In the genomic region with DNA sequence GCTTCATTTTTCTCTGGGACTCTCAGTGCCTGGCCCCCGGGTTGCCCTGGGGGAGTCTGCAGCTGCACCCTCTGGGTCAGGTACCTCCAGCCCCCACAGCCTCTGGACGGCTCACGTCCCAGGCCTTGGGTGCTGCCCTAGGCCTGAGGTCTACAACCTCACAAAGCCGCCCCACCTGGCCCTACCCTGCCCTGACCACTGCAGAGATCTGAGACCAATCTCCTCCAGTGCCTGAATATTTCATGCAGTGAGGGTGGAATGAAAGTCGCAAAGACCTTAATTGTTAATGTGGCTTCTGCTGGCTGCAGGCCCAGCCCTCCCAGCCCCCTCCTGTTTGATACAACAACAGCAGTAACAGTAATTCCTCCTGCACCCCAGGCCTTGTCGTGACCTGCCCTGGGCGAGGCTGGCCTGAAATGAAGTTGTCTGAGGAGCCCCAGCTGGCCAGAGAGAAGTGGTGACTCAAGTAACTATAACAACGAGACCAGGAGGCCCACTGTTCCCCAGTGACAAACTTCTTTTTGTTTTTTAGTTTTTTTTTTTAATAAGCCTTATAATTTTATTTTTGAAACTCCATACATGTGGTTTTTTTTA, we compare ENCODE assay signal across 14 cellular contexts. TPM values are rescaled to one million over a fixed set of nuclear protein-coding genes. Genes with fewer than 3 reads are reported as not detected.
DNase-seq lines count a peak whose midpoint lies in the region; TF ChIP-seq lines count a peak whose summit lies in the region.
"Had no signal": no experiment of that assay in that cellular context is flagged by ENCODE, and none has a peak within 500 bp of the region (broad histone marks: within the 10 kb centered on the region; RNA-seq: fewer than 3 reads in every experiment).

No MANE protein-coding gene starts in this region.

- intact Hi-C loops in MCF 10A (cut with micrococcal nuclease) (no loop called here), breast epithelium (cut with DNase I; ENCODE audit: low total_unique reads) (no loop called here)

- H3K4me1 Mint-ChIP-seq in MCF 10A (ENCODE audit: insufficient read depth, unreplicated experiment): peaks cover 8% of the 10 kb centered on the region

- H3K27ac Mint-ChIP-seq in MCF 10A (ENCODE audit: low read depth, unreplicated experiment): peak overlapping the region; percentile 75
- H3K27ac Mint-ChIP-seq: T-helper 1 cell treated with Interleukin-12 subunit alpha and Interleukin-12 subunit beta and Interleukin-4 antibody, amounts not matched to agents 30 μg/mL and 1 μg/mL, for 36 hours had no signal

- TF ChIP-seq CTCF in MCF 10A (IDR thresholded peaks at IDR 0.05; ENCODE audit: unreplicated experiment) (no peak), breast epithelium (IDR thresholded peaks at IDR 0.05) (no peak), WERI-Rb-1 (IDR thresholded peaks at IDR 0.05; ENCODE audit: low read depth, low read length) (no peak)

- no peaks in the 10 kb centered on the region for H3K9me3 ChIP-seq in breast epithelium
- no peaks in the 10 kb centered on the region for H3K9me3 ChIP-seq in WERI-Rb-1 (ENCODE audit: severe bottlenecking)
- no peaks in the 10 kb centered on the region for H3K9me3 ChIP-seq in Karpas-422 (ENCODE audit: low read length)
- H3K9me3 ChIP-seq: ascending aorta, heart right ventricle, tibial nerve had no signal

- no TSS peak for BruUV-seq in MCF 10A (replicated peaks; lab: Mats Ljungman, UMichigan)

- H3K4me3 ChIP-seq in breast epithelium: no peak overlapping the region
- H3K4me3 ChIP-seq in WERI-Rb-1 (ENCODE audit: low read depth, low read length): no peak overlapping the region
- no peak overlapping the region for H3K4me3 ChIP-seq in Karpas-422 (ENCODE audit: low read length)
- H3K4me3 ChIP-seq: ascending aorta, heart right ventricle, tibial nerve had no signal

- no peaks in the 10 kb centered on the region for H4K20me1 ChIP-seq in Karpas-422 (ENCODE audit: insufficient read depth, low read depth, low read length)

- H2AFZ ChIP-seq in Karpas-422 (ENCODE audit: low read length): no peak overlapping the region

- TF ChIP-seq POLR2A in breast epithelium (IDR thresholded peaks at IDR 0.05): no peak

- no peak overlapping the region for H3K4me3 Mint-ChIP-seq in MCF 10A (ENCODE audit: unreplicated experiment)
- H3K4me3 Mint-ChIP-seq: T-helper 1 cell treated with Interleukin-12 subunit alpha and Interleukin-12 subunit beta and Interleukin-4 antibody, amounts not matched to agents 30 μg/mL and 1 μg/mL, for 36 hours had no signal

- H3K9ac ChIP-seq in Karpas-422 (ENCODE audit: low read length): no peak overlapping the region

- H3K4me1 ChIP-seq in breast epithelium (no peaks in the 10 kb centered on the region), Karpas-422 (ENCODE audit: low read length) (no peaks in the 10 kb centered on the region)
- H3K4me1 ChIP-seq: ascending aorta had no signal

- H3K36me3 ChIP-seq in breast epithelium (no peaks in the 10 kb centered on the region), WERI-Rb-1 (no peaks in the 10 kb centered on the region), Karpas-422 (ENCODE audit: insufficient read depth, low read length) (no peaks in the 10 kb centered on the region)
- H3K36me3 ChIP-seq: ascending aorta, heart right ventricle, tibial nerve had no signal

- no peak overlapping the region for H3K4me2 ChIP-seq in Karpas-422 (ENCODE audit: low read depth, low read length, poor library complexity, severe bottlenecking)

- POLR2A ChIA-PET in MCF 10A (lab: Yijun Ruan, JAX): interaction anchor here (1.1 to 1.4 kb wide), 4 partner anchors 9 to 95 kb away, joined by 3 to 8 read pairs (median 5); a partner anchor contains a TSS

- no peaks in the 10 kb centered on the region for H3K27me3 ChIP-seq in breast epithelium
- no peaks in the 10 kb centered on the region for H3K27me3 ChIP-seq in WERI-Rb-1 (ENCODE audit: insufficient read depth, low read depth, severe bottlenecking)
- H3K27me3 ChIP-seq in Karpas-422 (ENCODE audit: low read length): no peaks in the 10 kb centered on the region
- H3K27me3 ChIP-seq: ascending aorta had no signal

- no peaks in the 10 kb centered on the region for H3K9me3 Mint-ChIP-seq in MCF 10A (ENCODE audit: unreplicated experiment)
- H3K9me3 Mint-ChIP-seq: T-helper 1 cell treated with Interleukin-12 subunit alpha and Interleukin-12 subunit beta and Interleukin-4 antibody, amounts not matched to agents 30 μg/mL and 1 μg/mL, for 36 hours had no signal

- peak; percentile 73 for DNase-seq in MCF 10A (ENCODE audit: unreplicated experiment)
- no peak for DNase-seq in breast epithelium (ENCODE audit: low spot score in 2 of 2)
- DNase-seq in WERI-Rb-1: no peak
- DNase-seq in hepatic stellate cell (ENCODE audit: low spot score): peak; percentile 83
- DNase-seq in kidney tubule cell (ENCODE audit: low spot score): no peak
- no peak for DNase-seq in NCI-H446 (lab: John Stamatoyannopoulos, UW)
- DNase-seq in epidermal melanocyte (ENCODE audit: insufficient read length, low spot score): no peak
- DNase-seq in Karpas-422: no peak
- DNase-seq: activated CD4-positive, alpha-beta T cell treated with anti-CD3 and anti-CD28 coated beads, Interleukin-2, amount 50 U/mL, for 1 hour; effector CD4-positive, alpha-beta T cell; heart right ventricle had no signal

- no peaks in the 10 kb centered on the region for H3K36me3 Mint-ChIP-seq in MCF 10A (ENCODE audit: insufficient read depth, unreplicated experiment)

- no peaks in the 10 kb centered on the region for H3K79me2 ChIP-seq in Karpas-422 (ENCODE audit: low read length)

- H3K27me3 Mint-ChIP-seq in MCF 10A (ENCODE audit: insufficient read depth, unreplicated experiment): no peaks in the 10 kb centered on the region

- no peaks in the 10 kb centered on the region for H3K9me2 ChIP-seq in Karpas-422 (replicated peaks; ENCODE audit: insufficient read depth, low read length)

- CTCF ChIA-PET in MCF 10A (lab: Yijun Ruan, JAX): interaction anchor here (1.1 to 1.2 kb wide), 2 partner anchors 15 to 16 kb away, joined by 3 to 7 read pairs; no protein-coding TSS in a partner anchor

- H3K27ac ChIP-seq in breast epithelium (no peak overlapping the region), WERI-Rb-1 (peak overlapping the region; percentile 61), Karpas-422 (ENCODE audit: low read length) (no peak overlapping the region)
- H3K27ac ChIP-seq: ascending aorta, heart right ventricle, tibial nerve had no signal

RNA-seq across cellular contexts. Expression of a gene that starts 8.8 kb away (rescaled TPM):
- total RNA-seq in MCF 10A (2022) (19.1 and 29.9 TPM in 2 replicates), breast epithelium (1 to 10 TPM; 1.3 to 8.3 (median 4.3) TPM)
- total RNA-seq in Karpas-422 (2014; rRNA removed; shearing (Covaris generic); ENCODE audit: low replicate concordance): 18.3 and 25.6 TPM in 2 replicates

RNA-seq across cellular contexts. Expression of a gene that starts 32.1 kb away (rescaled TPM):
- total RNA-seq in MCF 10A (2022) (0.10 TPM in 1 of 2 replicates, not detected in the other), breast epithelium (1 to 10 TPM; 1.3 to 4.6 (median 2.3) TPM)
- 0.07 TPM in 1 of 2 replicates, not detected in the other for total RNA-seq in Karpas-422 (2014; rRNA removed; shearing (Covaris generic); ENCODE audit: low replicate concordance)

Comparison
In these comparisons a context has a peak if more than half of its experiments do, and no peak if none do; other contexts are left out.
1. DNase-seq: peak in MCF 10A (single experiment) and hepatic stellate cell (single experiment); none in breast epithelium (0 of 2), WERI-Rb-1 (single experiment), kidney tubule cell (single experiment), NCI-H446 (0 of 2), epidermal melanocyte (single experiment) and Karpas-422 (single experiment).